Comparison of ENCODE assay signal across 8 cellular contexts in the genomic region with DNA sequence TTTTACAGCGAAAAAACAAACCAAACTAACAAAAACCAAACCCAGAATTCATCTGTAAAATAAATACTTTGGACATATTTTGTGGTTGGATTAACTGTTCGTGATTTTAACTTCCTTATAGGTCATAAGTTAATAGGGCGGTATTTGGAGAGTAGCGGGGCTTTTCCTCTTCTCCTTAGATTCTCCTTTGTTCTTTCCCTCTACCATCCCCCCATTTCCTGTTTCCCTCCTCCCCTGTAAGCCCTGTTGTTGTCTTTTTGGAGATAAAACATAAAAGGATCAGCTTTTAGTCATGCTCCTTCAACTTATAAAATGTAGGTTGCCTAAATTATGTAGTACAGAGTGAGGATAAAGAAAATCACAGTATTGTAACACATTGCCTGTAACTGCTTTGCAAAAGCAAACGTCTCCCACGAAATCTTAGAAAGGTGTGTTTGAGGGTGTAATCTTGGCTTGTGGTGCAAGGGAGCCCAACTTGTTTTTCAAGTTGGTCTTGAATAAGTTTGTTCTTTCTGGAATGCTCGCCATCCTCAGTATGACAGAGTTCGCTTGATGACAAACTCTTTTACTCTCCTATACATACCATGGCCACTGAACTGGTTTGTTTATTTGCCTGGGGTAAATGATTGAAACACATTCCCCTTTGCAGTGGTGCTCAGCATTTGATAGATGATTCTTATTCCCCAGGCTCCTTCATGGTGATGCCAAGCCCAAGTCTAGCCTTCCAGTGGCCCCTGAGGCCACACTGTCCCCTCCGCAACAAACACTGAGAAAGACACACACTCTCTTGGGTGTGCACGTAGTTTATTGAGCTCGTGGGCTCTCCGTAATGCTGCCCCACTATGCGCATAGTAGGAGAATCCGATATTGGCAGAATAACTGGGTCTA. TPM values are rescaled to one million over a fixed set of nuclear protein-coding genes. Genes with fewer than 3 reads are reported as not detected.
A peak's percentile ranks its signal among the peaks of the same experiment; 100 is the strongest.
DNase-seq lines count a peak whose midpoint lies in the region; TF ChIP-seq lines count a peak whose summit lies in the region.

No MANE protein-coding gene starts in this region.

- DNase-seq in HFF-Myc (ENCODE audit: extremely low read depth, low read depth) (peak; percentile 46), SK-MEL-5 (ENCODE audit: low read depth, low spot score) (peak; percentile 34), glomerular visceral epithelial cell (ENCODE audit: extremely low spot score) (peak; percentile 47), NCI-H774 (lab: John Stamatoyannopoulos, UW) (no peak), GM20000 (ENCODE audit: low spot score) (no peak), tibial artery (no peak)
- DNase-seq in activated T-cell treated with anti-CD3 and anti-CD28 coated beads, Interleukin-2, amount 50 U/mL, for 48 hours, result no peak

- intact Hi-C loops in tibial artery (cut with DNase I; ENCODE audit: low total_unique reads), result no loop called here

- no peaks in the 10 kb centered on the region for H3K9me3 ChIP-seq in tibial artery

- peaks cover 0 to 32% (median 14%) of the 10 kb centered on the region in 4 donors for H3K4me1 ChIP-seq in tibial artery

- no peaks in the 10 kb centered on the region for H3K36me3 ChIP-seq in tibial artery

- TF ChIP-seq CTCF in HFF-Myc (IDR thresholded peaks at IDR 0.05; ENCODE audit: low read depth, low read length, missing control alignments), result no peak
- TF ChIP-seq CTCF in GM20000 (IDR thresholded peaks at IDR 0.05; ENCODE audit: extremely low read depth, missing control alignments), result no peak
- TF ChIP-seq CTCF in tibial artery (IDR thresholded peaks at IDR 0.05), result no peak

- H3K4me3 ChIP-seq in HFF-Myc (replicated peaks; ENCODE audit: low read depth, low read length) (no peak overlapping the region), skin epidermis (no peak overlapping the region), tibial artery (no peak overlapping the region)

- peak overlapping the region in 12 of 21 experiments; percentile 0 to 82 (median 66) for H3K27ac ChIP-seq in skin epidermis
- no peak overlapping the region for H3K27ac ChIP-seq in tibial artery

- H3K27me3 ChIP-seq in tibial artery, result no peaks in the 10 kb centered on the region

- in situ Hi-C loops in SK-MEL-5 (cut with HindIII; ENCODE audit: low pct_unique_long_range_greater_than_20kb, low sequenced_read_pairs), result no loop called here

RNA-seq across cellular contexts. Expression of a gene that starts 49.4 kb away (rescaled TPM):
- 55.0 and 68.3 TPM in 2 replicates for total RNA-seq in SK-MEL-5 (2014; rRNA removed; shearing (Covaris generic))
- 49.8 and 88.0 TPM in 2 replicates for polyA plus RNA-seq in SK-MEL-5 (2015; cell fraction: cytosol; rRNA removed)
- 94.9 and 147 TPM in 2 replicates for polyA plus RNA-seq in SK-MEL-5 (2015; cell fraction: nucleus; rRNA removed)

Comparison
In these comparisons a context has a peak if more than half of its experiments do, and no peak if none do; other contexts are left out.
1. DNase-seq: peak in HFF-Myc (single experiment), SK-MEL-5 (single experiment) and glomerular visceral epithelial cell (single experiment); none in NCI-H774 (single experiment), GM20000 (single experiment), tibial artery (0 of 2) and activated T-cell treated with anti-CD3 and anti-CD28 coated beads, Interleukin-2, amount 50 U/mL, for 48 hours (0 of 2).
2. H3K27ac ChIP-seq: peak in skin epidermis (12 of 21); none in tibial artery (0 of 2).